18 cellular contexts compared by ENCODE assay signal in genomic region chr6:39169448-39170344, GRCh38. TPM values are rescaled to one million over a fixed set of nuclear protein-coding genes. Genes with fewer than 3 reads are reported as not detected.
DNase-seq lines count a peak whose midpoint lies in the region; ATAC-seq and TF ChIP-seq lines count a peak whose summit lies in the region.
"Had no signal": no experiment of that assay in that cellular context is flagged by ENCODE, and none has a peak within 500 bp of the region (broad histone marks: within the 10 kb centered on the region; RNA-seq: fewer than 3 reads in every experiment).

No MANE protein-coding gene starts in this region.

- POLR2A ChIA-PET in RWPE1 (lab: Yijun Ruan, JAX; ENCODE audit: low non-redundant PET), result no interaction called here

- peak overlapping the region; percentile 28 to 78 for H3K27ac Mint-ChIP-seq in activated naive CD4-positive, alpha-beta T cell treated with anti-CD3 and anti-CD28 coated beads, Interleukin-2, amount 50 U/mL, for 72 hours
- H3K27ac Mint-ChIP-seq: activated CD8-positive, alpha-beta memory T cell treated with anti-CD3 and anti-CD28 coated beads, Interleukin-2, amount 10 ng/mL, durations not matched to agents 7 days and 5 days; CD4-positive, CD25-positive, alpha-beta regulatory T cell; nephron had no signal

- DNase-seq in activated naive CD4-positive, alpha-beta T cell treated with anti-CD3 and anti-CD28 coated beads, Interleukin-2, amount 50 U/mL, for 72 hours (ENCODE audit: low spot score in 2 of 2), result no peak
- no peak for DNase-seq in activated naive CD4-positive, alpha-beta T cell treated with Interleukin-2 at 50 U/mL for 16 hours
- DNase-seq in RWPE1 (ENCODE audit: low spot score) (no peak), left lung (no peak), thyroid gland (peak; percentile 63 to 79), NCI-H1930 (lab: John Stamatoyannopoulos, UW) (no peak), NCI-H2081 treated with DMSO at 0.1 percent for 48 hours (lab: John Stamatoyannopoulos, UW) (no peak)
- no peak for DNase-seq in stimulated activated CD4-positive, alpha-beta T cell treated with anti-CD3 and anti-CD28 coated beads, Interleukin-4, amount 100 ng/mL, for 4 hours
- DNase-seq: activated CD8-positive, alpha-beta memory T cell treated with anti-CD3 and anti-CD28 coated beads, Interleukin-2, amount 10 ng/mL, durations not matched to agents 7 days and 5 days; amygdala; CD4-positive, CD25-positive, alpha-beta regulatory T cell; DND-41; effector memory CD4-positive, alpha-beta T cell; GOT3; T-helper 9 cell had no signal

- H3K9me3 ChIP-seq in left lung (peaks cover 0 to 8% of the 10 kb centered on the region in 2 donors), thyroid gland (no peaks in the 10 kb centered on the region)

- CTCF ChIA-PET in RWPE1 (lab: Yijun Ruan, JAX), result interaction anchor here (0.6 to 5.7 kb wide), 2 partner anchors 134 to 1369 kb away, joined by 3 to 116 read pairs; no protein-coding TSS in a partner anchor

- no peak overlapping the region for H3K4me3 ChIP-seq in left lung
- no peak overlapping the region for H3K4me3 ChIP-seq in thyroid gland (replicated peaks in 1 of 3)

- H3K36me3 Mint-ChIP-seq in activated naive CD4-positive, alpha-beta T cell treated with anti-CD3 and anti-CD28 coated beads, Interleukin-2, amount 50 U/mL, for 72 hours, result peaks cover 0 to 4% of the 10 kb centered on the region in 2 donors
- H3K36me3 Mint-ChIP-seq: CD4-positive, CD25-positive, alpha-beta regulatory T cell had no signal

- peaks cover 0 to 5% of the 10 kb centered on the region in 2 donors for H3K4me1 ChIP-seq in left lung
- peaks cover 19 to 27% of the 10 kb centered on the region in 2 donors for H3K4me1 ChIP-seq in thyroid gland

- H3K27me3 ChIP-seq in left lung, result no peaks in the 10 kb centered on the region
- H3K27me3 ChIP-seq in thyroid gland, result no peaks in the 10 kb centered on the region

- H3K36me3 ChIP-seq in left lung (no peaks in the 10 kb centered on the region), thyroid gland (no peaks in the 10 kb centered on the region)

- 36 to 48% methylated on average over 13 to 14 of the region's 14 CpGs for WGBS in thyroid gland, 2 donors

- intact Hi-C loops in left lung (cut with DNase I) (loop anchor here (5.0 to 10.0 kb wide), 2 partner anchors 133 to 135 kb away; no protein-coding TSS in a partner anchor), thyroid gland (cut with DNase I) (loop anchor here (5.0 to 10.0 kb wide), 2 partner anchors 48 to 295 kb away; no protein-coding TSS in a partner anchor)

- TF ChIP-seq CTCF in RWPE1 (conservative IDR thresholded peaks at IDR 0.05; ENCODE audit: low read depth), result no peak
- TF ChIP-seq CTCF in left lung (IDR thresholded peaks at IDR 0.05), result no peak
- TF ChIP-seq CTCF in thyroid gland (IDR thresholded peaks at IDR 0.05), result no peak

- ATAC-seq in activated naive CD4-positive, alpha-beta T cell treated with anti-CD3 and anti-CD28 coated beads, Interleukin-2, amount 50 U/mL, for 72 hours, result no peak
- peak; percentile 23 for ATAC-seq in left lung
- ATAC-seq: activated CD4-positive, CD25-positive, alpha-beta regulatory T cell treated with anti-CD3 and anti-CD28 coated beads, Interleukin-2, amount 50 U/mL, for 24 hours; activated CD8-positive, alpha-beta memory T cell treated with anti-CD3 and anti-CD28 coated beads, Interleukin-2, amount 10 ng/mL, durations not matched to agents 7 days and 5 days had no signal

- TF ChIP-seq POLR2A in thyroid gland (IDR thresholded peaks at IDR 0.05), result no peak

- H3K27ac ChIP-seq in RWPE1, result peak overlapping the region; percentile 21
- H3K27ac ChIP-seq in left lung, result no peak overlapping the region
- H3K27ac ChIP-seq in thyroid gland, result peak overlapping the region; percentile 46 to 68 (median 50)

- H3K9me3 Mint-ChIP-seq in activated naive CD4-positive, alpha-beta T cell treated with anti-CD3 and anti-CD28 coated beads, Interleukin-2, amount 50 U/mL, for 72 hours, result no peaks in the 10 kb centered on the region

RNA-seq across cellular contexts. Expression of gene SAYSD1, which starts 54.7 kb away (rescaled TPM):
- 10 to 100 TPM; 12.3 to 20.8 TPM for total RNA-seq in activated naive CD4-positive, alpha-beta T cell treated with anti-CD3 and anti-CD28 coated beads, Interleukin-2, amount 50 U/mL, for 72 hours
- total RNA-seq in left lung, result 10 to 100 TPM; 15.4 TPM
- total RNA-seq in thyroid gland, result 10 to 100 TPM; 22.7 to 36.5 (median 29.2) TPM

RNA-seq across cellular contexts. Expression of gene KCNK5, which starts 59.6 kb away (rescaled TPM):
- 10 to 100 TPM in 1 of 2 donors, 1 to 10 TPM in 1; 8.8 to 15.8 TPM for total RNA-seq in activated naive CD4-positive, alpha-beta T cell treated with anti-CD3 and anti-CD28 coated beads, Interleukin-2, amount 50 U/mL, for 72 hours
- 10 to 100 TPM; 12.6 to 14.5 TPM for total RNA-seq in left lung
- total RNA-seq in thyroid gland, result 10 to 100 TPM in 3 of 4 donors, 1 to 10 TPM in 1; 9.2 to 14.3 (median 13.0) TPM
- total RNA-seq: pulmonary artery endothelial cell had no signal

Comparison
In these comparisons a context has a peak if more than half of its experiments do, and no peak if none do; other contexts are left out.
1. DNase-seq: peak in thyroid gland (2 of 2); none in activated naive CD4-positive, alpha-beta T cell treated with anti-CD3 and anti-CD28 coated beads, Interleukin-2, amount 50 U/mL, for 72 hours (0 of 2), activated naive CD4-positive, alpha-beta T cell treated with Interleukin-2 at 50 U/mL for 16 hours (single experiment), RWPE1 (single experiment), left lung (0 of 2), NCI-H1930 (0 of 2), NCI-H2081 treated with DMSO at 0.1 percent for 48 hours (single experiment) and stimulated activated CD4-positive, alpha-beta T cell treated with anti-CD3 and anti-CD28 coated beads, Interleukin-4, amount 100 ng/mL, for 4 hours (0 of 2).
2. H3K27ac ChIP-seq: peak in RWPE1 (single experiment) and thyroid gland (3 of 3); none in left lung (0 of 2).